In genomic region chr4:173845580-173845979, GRCh38 we compare ENCODE assay signal across 35 cellular contexts.
DNase-seq lines count a peak whose midpoint lies in the region; ATAC-seq and TF ChIP-seq lines count a peak whose summit lies in the region.
"Had no signal": no experiment of that assay in that cellular context is flagged by ENCODE, and none has a peak within 500 bp of the region (broad histone marks: within the 10 kb centered on the region; RNA-seq: fewer than 3 reads in every experiment).

No MANE protein-coding gene starts in this region.

- DNase-seq in Right ventricle myocardium inferior (ENCODE audit: missing footprints) (no peak), right cardiac atrium (no peak), heart left ventricle (no peak), Right ventricle myocardium superior (no peak), left ventricle myocardium superior (no peak), cardiac septum (ENCODE audit: low spot score) (no peak), fibroblast of the aortic adventitia (ENCODE audit: low read depth) (peak; percentile 35)
- DNase-seq in naive thymus-derived CD4-positive, alpha-beta T cell: no peak
- DNase-seq: 8988T; ACHN; AML-193; BE2C; C1 segment of cervical spinal cord; Caco-2; Calu3; CD4-positive, alpha-beta memory T cell; CD4-positive, alpha-beta T cell; CD4-positive, CD25-positive, alpha-beta regulatory T cell; CD8-positive, alpha-beta memory T cell; CD8-positive, alpha-beta T cell; COR-L47; DMS 273 treated with DMSO at 0.1 percent for 48 hours; DMS153; DMS53; DMS79; DMS79 treated with DMSO at 0.1 percent for 48 hours; DND-41; EL had no signal

- H3K27ac ChIP-seq in right cardiac atrium (ENCODE audit: low read length): no peak overlapping the region
- peak overlapping the region in 1 of 12 donors; percentile 16 for H3K27ac ChIP-seq in heart left ventricle
- no peak overlapping the region for H3K27ac ChIP-seq in naive thymus-derived CD4-positive, alpha-beta T cell (ENCODE audit: low read depth, low read length)
- H3K27ac ChIP-seq: 22Rv1; A549; BLaER1; BLaER1 treated with 17β-estradiol and CSF1 and Interleukin-3, amounts not matched to agents 10 nM and 100 nM; C4-2B had no signal

- H3K4me3 ChIP-seq in right cardiac atrium (ENCODE audit: low read length): no peak overlapping the region
- H3K4me3 ChIP-seq in heart left ventricle: no peak overlapping the region
- no peak overlapping the region for H3K4me3 ChIP-seq in fibroblast of the aortic adventitia (ENCODE audit: low read depth, low read length)
- no peak overlapping the region for H3K4me3 ChIP-seq in naive thymus-derived CD4-positive, alpha-beta T cell (ENCODE audit: low read length)
- H3K4me3 ChIP-seq: A549; BLaER1; BLaER1 treated with 17β-estradiol and CSF1 and Interleukin-3, amounts not matched to agents 10 nM and 100 nM had no signal

- no peaks in the 10 kb centered on the region for H3K4me1 Mint-ChIP-seq in naive thymus-derived CD4-positive, alpha-beta T cell
- H3K4me1 Mint-ChIP-seq: B cell; CD14-positive monocyte; CD4-positive, alpha-beta memory T cell; CD4-positive, CD25-positive, alpha-beta regulatory T cell; CD8-positive, alpha-beta memory T cell had no signal

- peak; percentile 23 for ATAC-seq in Right ventricle myocardium inferior
- ATAC-seq in right cardiac atrium: no peak
- peak in 3 of 4 donors; percentile 76 to 89 (median 78) for ATAC-seq in heart left ventricle
- ATAC-seq in Right ventricle myocardium superior (ENCODE audit: poor library complexity): no peak
- ATAC-seq in left ventricle myocardium superior: peak; percentile 74
- no peak for ATAC-seq in naive thymus-derived CD4-positive, alpha-beta T cell
- ATAC-seq: A549; CD8-positive, alpha-beta T cell had no signal

- 29% methylated on average over 1 of the region's 1 CpG for WGBS in right cardiac atrium
- 21 to 27% (median 25%) methylated on average over 1 of the region's 1 CpG for WGBS in heart left ventricle, 4 donors

- H3K27me3 ChIP-seq in right cardiac atrium (ENCODE audit: control insufficient read depth, insufficient read depth) (no peaks in the 10 kb centered on the region), heart left ventricle (no peaks in the 10 kb centered on the region)
- H3K27me3 ChIP-seq in naive thymus-derived CD4-positive, alpha-beta T cell (ENCODE audit: control insufficient read depth in 2 of 2, insufficient read depth in 2 of 2, low read length in 2 of 2): no peaks in the 10 kb centered on the region
- H3K27me3 ChIP-seq: BE2C; BLaER1; BLaER1 treated with 17β-estradiol and CSF1 and Interleukin-3, amounts not matched to agents 10 nM and 100 nM had no signal

- TF ChIP-seq CTCF in heart left ventricle (IDR thresholded peaks at IDR 0.05) (no peak), fibroblast of the aortic adventitia (IDR thresholded peaks at IDR 0.05; ENCODE audit: insufficient read depth, low read length) (no peak)

- no peaks in the 10 kb centered on the region for H3K36me3 ChIP-seq in heart left ventricle
- H3K36me3 ChIP-seq in naive thymus-derived CD4-positive, alpha-beta T cell (ENCODE audit: control insufficient read depth in 2 of 3, insufficient read depth in 3 of 3, low read length in 3 of 3): no peaks in the 10 kb centered on the region
- H3K36me3 ChIP-seq: BE2C; BLaER1; BLaER1 treated with 17β-estradiol and CSF1 and Interleukin-3, amounts not matched to agents 10 nM and 100 nM had no signal

- no peak overlapping the region for H3K4me3 Mint-ChIP-seq in naive thymus-derived CD4-positive, alpha-beta T cell
- H3K4me3 Mint-ChIP-seq: B cell; CD14-positive monocyte; CD4-positive, alpha-beta memory T cell; CD4-positive, alpha-beta T cell; CD4-positive, CD25-positive, alpha-beta regulatory T cell; CD8-positive, alpha-beta memory T cell; CD8-positive, alpha-beta T cell had no signal

- CTCF ChIA-PET in naive thymus-derived CD4-positive, alpha-beta T cell (lab: Charles Lee): no interaction called here

- POLR2A ChIA-PET in naive thymus-derived CD4-positive, alpha-beta T cell (lab: Charles Lee): no interaction called here

- no peak for TF ChIP-seq POLR2A in heart left ventricle (IDR thresholded peaks at IDR 0.05)

- intact Hi-C loops in Right ventricle myocardium inferior (cut with DNase I) (no loop called here), right cardiac atrium (cut with DNase I) (no loop called here), heart left ventricle (cut with DNase I) (no loop called here), Right ventricle myocardium superior (cut with DNase I) (no loop called here), left ventricle myocardium superior (cut with micrococcal nuclease) (no loop called here), cardiac septum (cut with DNase I) (no loop called here)
- intact Hi-C loops in naive thymus-derived CD4-positive, alpha-beta T cell (cut with micrococcal nuclease): no loop called here

- H3K36me3 Mint-ChIP-seq in naive thymus-derived CD4-positive, alpha-beta T cell: peaks cover 0 to 5% (median 0%) of the 10 kb centered on the region in 5 donors
- H3K36me3 Mint-ChIP-seq: CD14-positive monocyte; CD4-positive, CD25-positive, alpha-beta regulatory T cell; CD8-positive, alpha-beta memory T cell; CD8-positive, alpha-beta T cell had no signal

- H3K9me3 Mint-ChIP-seq in naive thymus-derived CD4-positive, alpha-beta T cell: peaks cover 2 to 18% (median 7%) of the 10 kb centered on the region in 11 donors

- H3K27ac Mint-ChIP-seq in naive thymus-derived CD4-positive, alpha-beta T cell: no peak overlapping the region
- H3K27ac Mint-ChIP-seq: B cell; CD14-positive monocyte; CD4-positive, alpha-beta memory T cell; CD4-positive, alpha-beta T cell; CD4-positive, CD25-positive, alpha-beta regulatory T cell; CD8-positive, alpha-beta T cell had no signal

- H3K9me3 ChIP-seq in right cardiac atrium (ENCODE audit: control insufficient read depth, low read length): no peaks in the 10 kb centered on the region
- peaks cover 0 to 11% (median 0%) of the 10 kb centered on the region in 12 donors for H3K9me3 ChIP-seq in heart left ventricle
- H3K9me3 ChIP-seq in naive thymus-derived CD4-positive, alpha-beta T cell (ENCODE audit: control insufficient read depth in 2 of 3, low read length in 3 of 3): no peaks in the 10 kb centered on the region
- H3K9me3 ChIP-seq: A549, Caco-2 had no signal

- H3K27me3 Mint-ChIP-seq in naive thymus-derived CD4-positive, alpha-beta T cell: peaks cover 0 to 5% (median 0%) of the 10 kb centered on the region in 5 donors
- H3K27me3 Mint-ChIP-seq: B cell; CD4-positive, alpha-beta memory T cell; CD4-positive, alpha-beta T cell; CD4-positive, CD25-positive, alpha-beta regulatory T cell; CD8-positive, alpha-beta memory T cell had no signal

- no peaks in the 10 kb centered on the region for H3K4me1 ChIP-seq in right cardiac atrium (ENCODE audit: control insufficient read depth, insufficient read depth, low read length)
- peaks cover 0 to 4% (median 0%) of the 10 kb centered on the region in 12 donors for H3K4me1 ChIP-seq in heart left ventricle
- H3K4me1 ChIP-seq in naive thymus-derived CD4-positive, alpha-beta T cell (ENCODE audit: control insufficient read depth in 2 of 2, insufficient read depth in 2 of 2, low read length in 2 of 2): no peaks in the 10 kb centered on the region
- H3K4me1 ChIP-seq: A549; BE2C; BLaER1; BLaER1 treated with 17β-estradiol and CSF1 and Interleukin-3, amounts not matched to agents 10 nM and 100 nM; Caco-2 had no signal

Comparison
In these comparisons a context has a peak if more than half of its experiments do, and no peak if none do; other contexts are left out.
1. ATAC-seq: peak in Right ventricle myocardium inferior (single experiment), heart left ventricle (3 of 4) and left ventricle myocardium superior (single experiment); none in right cardiac atrium (0 of 2), Right ventricle myocardium superior (single experiment) and naive thymus-derived CD4-positive, alpha-beta T cell (single experiment).